ENCODE assay signal across 8 cellular contexts in genomic region chr7:105011771-105012502, GRCh38. TPM values are rescaled to one million over a fixed set of nuclear protein-coding genes. Genes with fewer than 3 reads are reported as not detected.
A peak's percentile ranks its signal among the peaks of the same experiment; 100 is the strongest.
DNase-seq lines count a peak whose midpoint lies in the region; ATAC-seq and TF ChIP-seq lines count a peak whose summit lies in the region.

No MANE protein-coding gene starts in this region.

- no peaks in the 10 kb centered on the region for H3K27me3 ChIP-seq in neutrophil

- peaks cover 53 to 64% of the 10 kb centered on the region in 2 experiments for H3K4me1 ChIP-seq in neutrophil (ENCODE audit: control insufficient read depth in 1 of 2, insufficient read depth in 1 of 2, low read depth in 1 of 2, low read length in 1 of 2)

- no peaks in the 10 kb centered on the region for H3K9me3 ChIP-seq in neutrophil

- H3K4me3 ChIP-seq in epithelial cell of esophagus (ENCODE audit: low read length) (peak overlapping the region; percentile 96), neutrophil (ENCODE audit: low read depth in 1 of 2, low read length in 1 of 2) (peak overlapping the region; percentile 79 to 99)

- H3K27ac ChIP-seq in neutrophil, result peak overlapping the region; percentile 99

- DNase-seq in HT-29 (ENCODE audit: low spot score), result peak; percentile 47
- peak; percentile 54 for DNase-seq in activated CD4-positive, alpha-beta T cell treated with anti-CD3 and anti-CD28 coated beads for 48 hours
- DNase-seq in epithelial cell of esophagus (ENCODE audit: low read depth), result peak; percentile 24
- DNase-seq in globus pallidus (ENCODE audit: low spot score), result no peak
- no peak for DNase-seq in T1000 (lab: John Stamatoyannopoulos, UW)

- no peaks in the 10 kb centered on the region for H3K36me3 ChIP-seq in neutrophil

- no peak for TF ChIP-seq CTCF in epithelial cell of esophagus (IDR thresholded peaks at IDR 0.05; ENCODE audit: insufficient read depth, low read depth, low read length, missing control alignments)
- no peak for TF ChIP-seq CTCF in neutrophil (IDR thresholded peaks at IDR 0.05)

- ATAC-seq in HG02642 (IDR thresholded peaks at IDR 0.05; ENCODE audit: poor library complexity, unreplicated experiment), result no peak
- ATAC-seq in GM19397 (IDR thresholded peaks at IDR 0.05; ENCODE audit: unreplicated experiment), result no peak

RNA-seq across cellular contexts. Expression of gene KMT2E, which starts 2.1 kb away (rescaled TPM):
- 49.6 and 54.3 TPM in 2 replicates for total RNA-seq in HT-29 (2014; rRNA removed; shearing (Covaris generic))

Comparison
In these comparisons a context has a peak if more than half of its experiments do, and no peak if none do; other contexts are left out.
1. DNase-seq: peak in HT-29 (single experiment), activated CD4-positive, alpha-beta T cell treated with anti-CD3 and anti-CD28 coated beads for 48 hours (single experiment) and epithelial cell of esophagus (single experiment); none in globus pallidus (single experiment) and T1000 (single experiment).